Comparison of ENCODE assay signal across 8 cellular contexts in genomic region chr14:49865431-49865859, GRCh38. TPM values are rescaled to one million over a fixed set of nuclear protein-coding genes. Genes with fewer than 3 reads are reported as not detected.
DNase-seq lines count a peak whose midpoint lies in the region; ATAC-seq, FAIRE-seq and TF ChIP-seq lines count a peak whose summit lies in the region.

No MANE protein-coding gene starts in this region.

- in situ Hi-C loops in GM23248 (cut with MboI): loop anchor here (25.0 kb wide), 1 partner anchor 672 kb away; the partner anchor contains the start of gene MAP4K5

- H3K9ac ChIP-seq in GM23248: no peak overlapping the region
- no peak overlapping the region for H3K9ac ChIP-seq in endothelial cell of umbilical vein (replicated peaks; ENCODE audit: extremely low read depth, insufficient read depth, low read length)

- H2AFZ ChIP-seq in GM23248: no peak overlapping the region
- no peak overlapping the region for H2AFZ ChIP-seq in endothelial cell of umbilical vein (ENCODE audit: low read depth, low read length)

- DNase-seq in AG04449 (ENCODE audit: low read depth, low spot score) (no peak), GM23248 (peak; percentile 79), NCI-H82 (lab: John Stamatoyannopoulos, UW) (peak; percentile 73), endothelial cell of umbilical vein (ENCODE audit: low read depth, low spot score) (peak; percentile 70), natural killer cell (peak; percentile 70)
- peak; percentile 56 to 57 for DNase-seq in activated CD8-positive, alpha-beta memory T cell treated with anti-CD3 and anti-CD28 coated beads for 4 hours (ENCODE audit: low read depth in 2 of 2)
- peak; percentile 75 for DNase-seq in stimulated activated naive CD4-positive, alpha-beta T cell treated with Interleukin-2 at 50 U/mL for 16 hours (lab: John Stamatoyannopoulos, UW)

- ATAC-seq in natural killer cell: no peak
- no peak for ATAC-seq in GM18873 (IDR thresholded peaks at IDR 0.05; ENCODE audit: low FRiP score, unreplicated experiment)

- no peak overlapping the region for H3K27ac Mint-ChIP-seq in natural killer cell

- H3K4me2 ChIP-seq in GM23248 (ENCODE audit: unreplicated experiment) (no peak overlapping the region), endothelial cell of umbilical vein (ENCODE audit: insufficient read depth, low read length) (no peak overlapping the region)

- peaks cover 15 to 18% of the 10 kb centered on the region in 2 donors for H3K4me1 Mint-ChIP-seq in natural killer cell

- H4K20me1 ChIP-seq in GM23248 (ENCODE audit: insufficient read depth): no peaks in the 10 kb centered on the region
- H4K20me1 ChIP-seq in endothelial cell of umbilical vein (replicated peaks; ENCODE audit: control insufficient read depth, extremely low read depth, insufficient read depth, low read length): no peaks in the 10 kb centered on the region

- dilution Hi-C loops in endothelial cell of umbilical vein (cut with MboI; ENCODE audit: extremely low pct_ligation_motif_present, low sequenced_read_pairs): loop anchor here (10.0 kb wide), 1 partner anchor 239 kb away; no protein-coding TSS in a partner anchor

- peaks cover 38% of the 10 kb centered on the region for H3F3A ChIP-seq in GM23248 (ENCODE audit: insufficient read depth)

- POLR2A ChIA-PET in AG04449 (lab: Yijun Ruan, JAX): no interaction called here
- POLR2A ChIA-PET in endothelial cell of umbilical vein (lab: Charles Lee): no interaction called here

- peak; percentile 75 for FAIRE-seq in endothelial cell of umbilical vein (lab: Jason Lieb, UNC)

- CTCF ChIA-PET in AG04449 (lab: Yijun Ruan, JAX) (interaction anchor here (0.5 to 15.7 kb wide), 59 partner anchors 9 to 668 kb away, joined by 3 to 368 read pairs (median 5); partner anchors contain the start of genes ARF6, L2HGDH, NEMF and VCPKMT), endothelial cell of umbilical vein (lab: Charles Lee) (interaction anchor here (0.6 to 11.0 kb wide), 36 partner anchors 10 to 667 kb away, joined by 3 to 242 read pairs (median 5); partner anchors contain the start of genes ARF6, MAP4K5, NEMF and VCPKMT)

- intact Hi-C loops in endothelial cell of umbilical vein (cut with micrococcal nuclease) (loop anchor here (1.0 kb wide), 2 partner anchors 196 to 240 kb away; no protein-coding TSS in a partner anchor), natural killer cell (cut with micrococcal nuclease) (loop anchor here (1.0 to 5.0 kb wide), 2 partner anchors 240 to 667 kb away; partner anchors contain the start of gene MAP4K5)

- TF ChIP-seq POLR2A in endothelial cell of umbilical vein (IDR thresholded peaks at IDR 0.05; ENCODE audit: low read depth, low read length): no peak

- H3K4me1 ChIP-seq in GM23248 (ENCODE audit: insufficient read depth) (peaks cover 28% of the 10 kb centered on the region), endothelial cell of umbilical vein (ENCODE audit: control insufficient read depth, extremely low read depth, insufficient read depth, low read length) (peaks cover 24% of the 10 kb centered on the region)

- peaks cover 7% of the 10 kb centered on the region for H3K36me3 Mint-ChIP-seq in natural killer cell

- no TSS peak for BruUV-seq in endothelial cell of umbilical vein (replicated peaks; lab: Mats Ljungman, UMichigan)

- peaks cover 5 to 10% of the 10 kb centered on the region in 2 donors for H3K27me3 Mint-ChIP-seq in natural killer cell (ENCODE audit: low read depth in 2 of 2)

- H3K36me3 ChIP-seq in GM23248 (ENCODE audit: low read depth) (no peaks in the 10 kb centered on the region), endothelial cell of umbilical vein (ENCODE audit: control insufficient read depth in 2 of 2, extremely low read depth in 1 of 2, insufficient read depth in 2 of 2, low read length in 2 of 2) (no peaks in the 10 kb centered on the region)

- H3K4me3 ChIP-seq in AG04449 (ENCODE audit: low read depth, low read length) (no peak overlapping the region), GM23248 (no peak overlapping the region), endothelial cell of umbilical vein (replicated peaks in 1 of 3; ENCODE audit: insufficient read depth in 1 of 3, low read depth in 1 of 3, low read length in 3 of 3) (no peak overlapping the region)

- no peaks in the 10 kb centered on the region for H3K9me1 ChIP-seq in endothelial cell of umbilical vein (replicated peaks; ENCODE audit: control insufficient read depth, extremely low read depth, insufficient read depth, low read length)

- H3K9me3 Mint-ChIP-seq in natural killer cell: peaks cover 0 to 2% of the 10 kb centered on the region in 2 donors

- WGBS in GM23248 (ENCODE audit: low coverage in 1 of 2, low lambda C conversion rate in 2 of 2, missing lambda C conversion rate in 2 of 2), 2 experiments: 2% methylated on average over 4 of the region's 4 CpGs

- H3K4me3 Mint-ChIP-seq in natural killer cell: no peak overlapping the region

- H3K27me3 ChIP-seq in GM23248 (replicated peaks; ENCODE audit: insufficient read depth): no peaks in the 10 kb centered on the region
- no peaks in the 10 kb centered on the region for H3K27me3 ChIP-seq in endothelial cell of umbilical vein (ENCODE audit: control insufficient read depth in 2 of 2, insufficient read depth in 2 of 2, low read length in 2 of 2)

- H3K9me2 ChIP-seq in GM23248 (ENCODE audit: insufficient read depth): no peaks in the 10 kb centered on the region

- H3K79me2 ChIP-seq in GM23248 (ENCODE audit: insufficient read depth): peaks cover 21% of the 10 kb centered on the region
- H3K79me2 ChIP-seq in endothelial cell of umbilical vein (ENCODE audit: control insufficient read depth, insufficient read depth, low read length): no peaks in the 10 kb centered on the region

- H3K9me3 ChIP-seq in GM23248 (ENCODE audit: low read depth): no peaks in the 10 kb centered on the region
- H3K9me3 ChIP-seq in endothelial cell of umbilical vein (replicated peaks; ENCODE audit: control insufficient read depth, insufficient read depth, low read length): no peaks in the 10 kb centered on the region

- H3K27ac ChIP-seq in GM23248 (no peak overlapping the region), endothelial cell of umbilical vein (ENCODE audit: insufficient read depth, low read depth, low read length) (no peak overlapping the region)

- TF ChIP-seq CTCF in AG04449 (IDR thresholded peaks at IDR 0.05; ENCODE audit: insufficient read depth, low read length, missing control alignments): peak; percentile 88
- peak; percentile 84 to 92 for TF ChIP-seq CTCF in endothelial cell of umbilical vein (IDR thresholded peaks at IDR 0.05; ENCODE audit: extremely low read depth in 1 of 2, insufficient read depth in 1 of 2, low read depth in 1 of 2, low read length in 2 of 2)
- TF ChIP-seq CTCF in natural killer cell (IDR thresholded peaks at IDR 0.05): peak; percentile 93

TF ChIP-seq in endothelial cell of umbilical vein, 7 proteins besides CTCF, POLR2A, EP300 and RAD21:
- TF ChIP-seq EZH2 (IDR thresholded peaks at IDR 0.05; ENCODE audit: borderline replicate concordance, low read depth, low read length, severe bottlenecking) (no peak), MAX (IDR thresholded peaks at IDR 0.05; ENCODE audit: insufficient read depth, insufficient read length) (no peak), POLR2AphosphoS5 (IDR thresholded peaks at IDR 0.05; ENCODE audit: insufficient read depth, low read depth, low read length) (no peak), GATA2 (IDR thresholded peaks at IDR 0.05; ENCODE audit: insufficient read depth, insufficient read length, low read depth, low read length) (no peak), JUN (IDR thresholded peaks at IDR 0.05; ENCODE audit: borderline replicate concordance, insufficient read depth, insufficient read length, low read depth) (no peak), FOS (IDR thresholded peaks at IDR 0.05; ENCODE audit: borderline replicate concordance, insufficient read depth, low read length) (no peak), MYC (IDR thresholded peaks at IDR 0.05; ENCODE audit: low read depth, low read length) (no peak)

RNA-seq across cellular contexts. Expression of gene NEMF, which starts 12.9 kb away (rescaled TPM):
- 31.9 and 56.5 TPM in 2 replicates for total RNA-seq in GM23248 (2014; rRNA removed; shearing (Covaris generic))
- 55.2 and 65.9 TPM in 2 replicates for polyA plus RNA-seq in GM23248 (2016; fragmentation: Nextera tagmentation; extraction: Ambion mirVana)
- total RNA-seq in endothelial cell of umbilical vein: 71.4 and 74.2 TPM in 2 replicates
- 7.9 and 12.2 TPM in 2 replicates for polyA plus RNA-seq in endothelial cell of umbilical vein
- 17.5 and 17.8 TPM in 2 replicates for polyA plus RNA-seq in endothelial cell of umbilical vein (2011; cell fraction: cytosol; rRNA removed)
- polyA plus RNA-seq in endothelial cell of umbilical vein (2011; cell fraction: nucleus; rRNA removed): 71.5 and 92.8 TPM in 2 replicates
- polyA plus RNA-seq in endothelial cell of umbilical vein (2012): 43.5 and 50.1 TPM in 2 replicates
- polyA minus RNA-seq in endothelial cell of umbilical vein: 71.1 and 72.7 TPM in 2 replicates
- polyA minus RNA-seq in endothelial cell of umbilical vein (2011; cell fraction: cytosol; rRNA and poly(A)+ RNA removed): 17.4 TPM
- polyA minus RNA-seq in endothelial cell of umbilical vein (2011; cell fraction: nucleus; rRNA and poly(A)+ RNA removed): 137 and 138 TPM in 2 replicates
- total RNA-seq in natural killer cell: 100 to 1,000 TPM; 120 to 126 (median 122) TPM

RNA-seq across cellular contexts. Expression of gene ARF6, which starts 27.4 kb away (rescaled TPM):
- total RNA-seq in GM23248 (2014; rRNA removed; shearing (Covaris generic)): 88.3 and 92.5 TPM in 2 replicates
- polyA plus RNA-seq in GM23248 (2016; fragmentation: Nextera tagmentation; extraction: Ambion mirVana) (120 and 123 TPM in 2 replicates), endothelial cell of umbilical vein (19.3 and 21.7 TPM in 2 replicates)
- total RNA-seq in endothelial cell of umbilical vein (73.2 and 73.6 TPM in 2 replicates), natural killer cell (100 to 1,000 TPM; 124 to 132 (median 128) TPM)
- polyA plus RNA-seq in endothelial cell of umbilical vein (2011; cell fraction: cytosol; rRNA removed): 24.9 and 25.7 TPM in 2 replicates
- polyA plus RNA-seq in endothelial cell of umbilical vein (2011; cell fraction: nucleus; rRNA removed): 15.5 and 19.7 TPM in 2 replicates
- 32.3 and 43.2 TPM in 2 replicates for polyA plus RNA-seq in endothelial cell of umbilical vein (2012)
- 26.5 and 30.5 TPM in 2 replicates for polyA minus RNA-seq in endothelial cell of umbilical vein
- polyA minus RNA-seq in endothelial cell of umbilical vein (2011; cell fraction: cytosol; rRNA and poly(A)+ RNA removed): 17.2 TPM
- 13.5 and 14.0 TPM in 2 replicates for polyA minus RNA-seq in endothelial cell of umbilical vein (2011; cell fraction: nucleus; rRNA and poly(A)+ RNA removed)
